1 cellular context compared by ENCODE assay signal in genomic region chr11:67288452-67289225, GRCh38.
TF ChIP-seq lines count a peak whose summit lies in the region.

No MANE protein-coding gene starts in this region.

TF ChIP-seq in K562, 482 proteins besides CTCF, POLR2A, EP300 and RAD21 (continued from another document and continues in another):
- TF ChIP-seq, protein P1, sequence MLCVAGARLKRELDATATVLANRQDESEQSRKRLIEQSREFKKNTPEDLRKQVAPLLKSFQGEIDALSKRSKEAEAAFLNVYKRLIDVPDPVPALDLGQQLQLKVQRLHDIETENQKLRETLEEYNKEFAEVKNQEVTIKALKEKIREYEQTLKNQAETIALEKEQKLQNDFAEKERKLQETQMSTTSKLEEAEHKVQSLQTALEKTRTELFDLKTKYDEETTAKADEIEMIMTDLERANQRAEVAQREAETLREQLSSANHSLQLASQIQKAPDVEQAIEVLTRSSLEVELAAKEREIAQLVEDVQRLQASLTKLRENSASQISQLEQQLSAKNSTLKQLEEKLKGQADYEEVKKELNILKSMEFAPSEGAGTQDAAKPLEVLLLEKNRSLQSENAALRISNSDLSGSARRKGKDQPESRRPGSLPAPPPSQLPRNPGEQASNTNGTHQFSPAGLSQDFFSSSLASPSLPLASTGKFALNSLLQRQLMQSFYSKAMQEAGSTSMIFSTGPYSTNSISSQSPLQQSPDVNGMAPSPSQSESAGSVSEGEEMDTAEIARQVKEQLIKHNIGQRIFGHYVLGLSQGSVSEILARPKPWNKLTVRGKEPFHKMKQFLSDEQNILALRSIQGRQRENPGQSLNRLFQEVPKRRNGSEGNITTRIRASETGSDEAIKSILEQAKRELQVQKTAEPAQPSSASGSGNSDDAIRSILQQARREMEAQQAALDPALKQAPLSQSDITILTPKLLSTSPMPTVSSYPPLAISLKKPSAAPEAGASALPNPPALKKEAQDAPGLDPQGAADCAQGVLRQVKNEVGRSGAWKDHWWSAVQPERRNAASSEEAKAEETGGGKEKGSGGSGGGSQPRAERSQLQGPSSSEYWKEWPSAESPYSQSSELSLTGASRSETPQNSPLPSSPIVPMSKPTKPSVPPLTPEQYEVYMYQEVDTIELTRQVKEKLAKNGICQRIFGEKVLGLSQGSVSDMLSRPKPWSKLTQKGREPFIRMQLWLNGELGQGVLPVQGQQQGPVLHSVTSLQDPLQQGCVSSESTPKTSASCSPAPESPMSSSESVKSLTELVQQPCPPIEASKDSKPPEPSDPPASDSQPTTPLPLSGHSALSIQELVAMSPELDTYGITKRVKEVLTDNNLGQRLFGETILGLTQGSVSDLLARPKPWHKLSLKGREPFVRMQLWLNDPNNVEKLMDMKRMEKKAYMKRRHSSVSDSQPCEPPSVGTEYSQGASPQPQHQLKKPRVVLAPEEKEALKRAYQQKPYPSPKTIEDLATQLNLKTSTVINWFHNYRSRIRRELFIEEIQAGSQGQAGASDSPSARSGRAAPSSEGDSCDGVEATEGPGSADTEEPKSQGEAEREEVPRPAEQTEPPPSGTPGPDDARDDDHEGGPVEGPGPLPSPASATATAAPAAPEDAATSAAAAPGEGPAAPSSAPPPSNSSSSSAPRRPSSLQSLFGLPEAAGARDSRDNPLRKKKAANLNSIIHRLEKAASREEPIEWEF (CRISPR knock-in tag; IDR thresholded peaks at IDR 0.05), result no peak
- TF ChIP-seq BRD9 (IDR thresholded peaks at IDR 0.05; ENCODE audit: low read depth, partially characterized antibody) (no peak), PCBP1 (IDR thresholded peaks at IDR 0.05; ENCODE audit: low read depth, low read length, poor library complexity, severe bottlenecking) (peak; percentile 75), CREM (IDR thresholded peaks at IDR 0.05; ENCODE audit: low read depth) (peak; percentile 82), FOXP4 (CRISPR knock-in tag; IDR thresholded peaks at IDR 0.05; ENCODE audit: borderline replicate concordance) (no peak), NR4A1 (CRISPR knock-in tag; IDR thresholded peaks at IDR 0.05) (no peak; the same call in 1 of the 2 replicates), NR4A1 (tag; IDR thresholded peaks at IDR 0.05) (no peak), TCF7L2 (IDR thresholded peaks at IDR 0.05; ENCODE audit: low read depth, low read length) (no peak), ZFP36 (IDR thresholded peaks at IDR 0.05; ENCODE audit: low read depth, low read length, partially characterized antibody) (no peak), STAT5A (IDR thresholded peaks at IDR 0.05; ENCODE audit: borderline replicate concordance, low read length) (no peak; the same call in 1 of the 2 replicates), THAP7 (CRISPR knock-in tag; IDR thresholded peaks at IDR 0.05) (no peak), ZNF280B (CRISPR knock-in tag; IDR thresholded peaks at IDR 0.05) (no peak; the same call in 1 of the 2 replicates), ZNF561 (CRISPR knock-in tag; conservative IDR thresholded peaks at IDR 0.05) (no peak), ZNF780A (CRISPR knock-in tag; IDR thresholded peaks at IDR 0.05) (no peak), SIRT6 (IDR thresholded peaks at IDR 0.05; ENCODE audit: low read depth, low read length) (no peak), ZNF408 (CRISPR knock-in tag; IDR thresholded peaks at IDR 0.05; ENCODE audit: low read depth) (no peak), GABPB2 (CRISPR knock-in tag; conservative IDR thresholded peaks at IDR 0.05) (no peak), MED1 (CRISPR knock-in tag; IDR thresholded peaks at IDR 0.05; ENCODE audit: borderline replicate concordance) (no peak), ZNF584 (CRISPR knock-in tag; IDR thresholded peaks at IDR 0.05; ENCODE audit: low read depth) (no peak), SMARCE1 (IDR thresholded peaks at IDR 0.05) (peak; percentile 36; the same call in 1 of the 2 replicates), TRIM24 (IDR thresholded peaks at IDR 0.05) (peak; percentile 44 to 71; a peak in 2 of 4 replicates), BRF2 (IDR thresholded peaks at IDR 0.05; ENCODE audit: borderline replicate concordance, insufficient read depth, insufficient read length) (no peak), CCNT2 (IDR thresholded peaks at IDR 0.05; ENCODE audit: borderline replicate concordance, extremely low read depth, insufficient read length, low read depth, low read length) (no peak), CREB3 (tag; conservative IDR thresholded peaks at IDR 0.05; ENCODE audit: low read depth) (0 out of 2 replicates have a peak, but pooled peaks have one; percentile 26), PTBP1 (IDR thresholded peaks at IDR 0.05; ENCODE audit: low read depth, low read length) (no peak), ZNF23 (CRISPR knock-in tag; IDR thresholded peaks at IDR 0.05) (no peak), CC2D1A (IDR thresholded peaks at IDR 0.05) (no peak), ZNF444 (CRISPR knock-in tag; IDR thresholded peaks at IDR 0.05) (no peak), SAP30 (IDR thresholded peaks at IDR 0.05; ENCODE audit: borderline replicate concordance, insufficient read depth, low read depth, low read length, poor library complexity, severe bottlenecking) (peak; percentile 56), TAF15 (IDR thresholded peaks at IDR 0.05; ENCODE audit: low read depth, low read length) (no peak), HDAC8 (tag; IDR thresholded peaks at IDR 0.05) (no peak), ZNF124 (CRISPR knock-in tag; IDR thresholded peaks at IDR 0.05) (no peak), ZBTB12 (CRISPR knock-in tag; IDR thresholded peaks at IDR 0.05) (no peak), ZNF695 (CRISPR knock-in tag; IDR thresholded peaks at IDR 0.05) (0 out of 2 replicates have a peak, but pooled peaks have one; percentile 13), HCFC1 (IDR thresholded peaks at IDR 0.05; ENCODE audit: low read depth, low read length) (peak; percentile 43; the same call in 1 of the 2 replicates), OTX1 (CRISPR knock-in tag; IDR thresholded peaks at IDR 0.05) (no peak), GTF2A2 (tag; IDR thresholded peaks at IDR 0.05) (no peak), ASH1L (IDR thresholded peaks at IDR 0.05; ENCODE audit: borderline replicate concordance, low read depth, partially characterized antibody) (no peak), NUFIP1 (IDR thresholded peaks at IDR 0.05; ENCODE audit: partially characterized antibody) (no peak), LCOR (CRISPR knock-in tag; IDR thresholded peaks at IDR 0.05) (peak; percentile 19; the same call in 1 of the 2 replicates), ZNF41 (CRISPR knock-in tag; conservative IDR thresholded peaks at IDR 0.05) (no peak), FOXM1 (IDR thresholded peaks at IDR 0.05; ENCODE audit: low read depth) (no peak), FOXM1 (CRISPR knock-in tag; IDR thresholded peaks at IDR 0.05; ENCODE audit: low read depth) (no peak), CBX8 (IDR thresholded peaks at IDR 0.05; ENCODE audit: borderline replicate concordance, extremely low read depth, low read depth, low read length, poor library complexity, severe bottlenecking) (no peak), ZC3H8 (IDR thresholded peaks at IDR 0.05) (no peak)
- TF ChIP-seq, protein P2, sequence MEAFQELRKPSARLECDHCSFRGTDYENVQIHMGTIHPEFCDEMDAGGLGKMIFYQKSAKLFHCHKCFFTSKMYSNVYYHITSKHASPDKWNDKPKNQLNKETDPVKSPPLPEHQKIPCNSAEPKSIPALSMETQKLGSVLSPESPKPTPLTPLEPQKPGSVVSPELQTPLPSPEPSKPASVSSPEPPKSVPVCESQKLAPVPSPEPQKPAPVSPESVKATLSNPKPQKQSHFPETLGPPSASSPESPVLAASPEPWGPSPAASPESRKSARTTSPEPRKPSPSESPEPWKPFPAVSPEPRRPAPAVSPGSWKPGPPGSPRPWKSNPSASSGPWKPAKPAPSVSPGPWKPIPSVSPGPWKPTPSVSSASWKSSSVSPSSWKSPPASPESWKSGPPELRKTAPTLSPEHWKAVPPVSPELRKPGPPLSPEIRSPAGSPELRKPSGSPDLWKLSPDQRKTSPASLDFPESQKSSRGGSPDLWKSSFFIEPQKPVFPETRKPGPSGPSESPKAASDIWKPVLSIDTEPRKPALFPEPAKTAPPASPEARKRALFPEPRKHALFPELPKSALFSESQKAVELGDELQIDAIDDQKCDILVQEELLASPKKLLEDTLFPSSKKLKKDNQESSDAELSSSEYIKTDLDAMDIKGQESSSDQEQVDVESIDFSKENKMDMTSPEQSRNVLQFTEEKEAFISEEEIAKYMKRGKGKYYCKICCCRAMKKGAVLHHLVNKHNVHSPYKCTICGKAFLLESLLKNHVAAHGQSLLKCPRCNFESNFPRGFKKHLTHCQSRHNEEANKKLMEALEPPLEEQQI (IDR thresholded peaks at IDR 0.05), result no peak
- TF ChIP-seq, protein P3, sequence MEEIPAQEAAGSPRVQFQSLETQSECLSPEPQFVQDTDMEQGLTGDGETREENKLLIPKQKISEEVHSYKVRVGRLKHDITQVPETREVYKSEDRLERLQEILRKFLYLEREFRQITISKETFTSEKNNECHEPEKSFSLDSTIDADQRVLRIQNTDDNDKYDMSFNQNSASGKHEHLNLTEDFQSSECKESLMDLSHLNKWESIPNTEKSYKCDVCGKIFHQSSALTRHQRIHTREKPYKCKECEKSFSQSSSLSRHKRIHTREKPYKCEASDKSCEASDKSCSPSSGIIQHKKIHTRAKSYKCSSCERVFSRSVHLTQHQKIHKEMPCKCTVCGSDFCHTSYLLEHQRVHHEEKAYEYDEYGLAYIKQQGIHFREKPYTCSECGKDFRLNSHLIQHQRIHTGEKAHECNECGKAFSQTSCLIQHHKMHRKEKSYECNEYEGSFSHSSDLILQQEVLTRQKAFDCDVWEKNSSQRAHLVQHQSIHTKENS (CRISPR knock-in tag; IDR thresholded peaks at IDR 0.05), result no peak
- TF ChIP-seq, protein P4, sequence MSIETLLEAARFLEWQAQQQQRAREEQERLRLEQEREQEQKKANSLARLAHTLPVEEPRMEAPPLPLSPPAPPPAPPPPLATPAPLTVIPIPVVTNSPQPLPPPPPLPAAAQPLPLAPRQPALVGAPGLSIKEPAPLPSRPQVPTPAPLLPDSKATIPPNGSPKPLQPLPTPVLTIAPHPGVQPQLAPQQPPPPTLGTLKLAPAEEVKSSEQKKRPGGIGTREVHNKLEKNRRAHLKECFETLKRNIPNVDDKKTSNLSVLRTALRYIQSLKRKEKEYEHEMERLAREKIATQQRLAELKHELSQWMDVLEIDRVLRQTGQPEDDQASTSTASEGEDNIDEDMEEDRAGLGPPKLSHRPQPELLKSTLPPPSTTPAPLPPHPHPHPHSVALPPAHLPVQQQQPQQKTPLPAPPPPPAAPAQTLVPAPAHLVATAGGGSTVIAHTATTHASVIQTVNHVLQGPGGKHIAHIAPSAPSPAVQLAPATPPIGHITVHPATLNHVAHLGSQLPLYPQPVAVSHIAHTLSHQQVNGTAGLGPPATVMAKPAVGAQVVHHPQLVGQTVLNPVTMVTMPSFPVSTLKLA (conservative IDR thresholded peaks at IDR 0.05), result peak in 1 of 2 experiments; percentile 81; a peak in 3 of 4 replicates
